ENCODE assay signal across 8 cellular contexts in genomic region chr14:61569783-61570182, GRCh38.
A peak's percentile ranks its signal among the peaks of the same experiment; 100 is the strongest.
DNase-seq lines count a peak whose midpoint lies in the region; ATAC-seq, FAIRE-seq and TF ChIP-seq lines count a peak whose summit lies in the region.

No MANE protein-coding gene starts in this region.

- DNase-seq in GM19239 (ENCODE audit: insufficient read length, low spot score): no peak
- DNase-seq in SIG-M5 treated with dmso at 0.1 percent for 504 hours (lab: John Stamatoyannopoulos, UW; ENCODE audit: unreplicated experiment): peak; percentile 96
- DNase-seq in caudate nucleus (lab: John Stamatoyannopoulos, UW): no peak
- no peak for DNase-seq in natural killer cell
- DNase-seq in epidermal melanocyte (ENCODE audit: insufficient read length, low spot score): no peak
- no peak for DNase-seq in NCI-H748 (lab: John Stamatoyannopoulos, UW; ENCODE audit: unreplicated experiment)
- no peak for DNase-seq in midbrain (lab: John Stamatoyannopoulos, UW)

- H3K4me1 Mint-ChIP-seq in natural killer cell: peaks cover 26% of the 10 kb centered on the region in 2 donors

- peaks cover 29 to 31% of the 10 kb centered on the region in 2 donors for H3K27me3 Mint-ChIP-seq in natural killer cell (ENCODE audit: low read depth in 2 of 2)

- intact Hi-C loops in natural killer cell (cut with micrococcal nuclease): no loop called here

- ATAC-seq in natural killer cell (peak in 2 of 3 donors; percentile 27 to 69), GM19467 (IDR thresholded peaks at IDR 0.05; ENCODE audit: unreplicated experiment) (no peak)

- peak overlapping the region; percentile 57 for H3K4me3 Mint-ChIP-seq in natural killer cell

- FAIRE-seq in GM19239 (lab: Jason Lieb, UNC): peak; percentile 62

- H3K36me3 Mint-ChIP-seq in natural killer cell: no peaks in the 10 kb centered on the region

- no peaks in the 10 kb centered on the region for H3K9me3 Mint-ChIP-seq in natural killer cell

- TF ChIP-seq CTCF in natural killer cell (IDR thresholded peaks at IDR 0.05): no peak

- no peak overlapping the region for H3K27ac Mint-ChIP-seq in natural killer cell

- H3K27ac ChIP-seq in caudate nucleus (ENCODE audit: low read depth, low read length): peak overlapping the region; percentile 24
